In the genomic region with DNA sequence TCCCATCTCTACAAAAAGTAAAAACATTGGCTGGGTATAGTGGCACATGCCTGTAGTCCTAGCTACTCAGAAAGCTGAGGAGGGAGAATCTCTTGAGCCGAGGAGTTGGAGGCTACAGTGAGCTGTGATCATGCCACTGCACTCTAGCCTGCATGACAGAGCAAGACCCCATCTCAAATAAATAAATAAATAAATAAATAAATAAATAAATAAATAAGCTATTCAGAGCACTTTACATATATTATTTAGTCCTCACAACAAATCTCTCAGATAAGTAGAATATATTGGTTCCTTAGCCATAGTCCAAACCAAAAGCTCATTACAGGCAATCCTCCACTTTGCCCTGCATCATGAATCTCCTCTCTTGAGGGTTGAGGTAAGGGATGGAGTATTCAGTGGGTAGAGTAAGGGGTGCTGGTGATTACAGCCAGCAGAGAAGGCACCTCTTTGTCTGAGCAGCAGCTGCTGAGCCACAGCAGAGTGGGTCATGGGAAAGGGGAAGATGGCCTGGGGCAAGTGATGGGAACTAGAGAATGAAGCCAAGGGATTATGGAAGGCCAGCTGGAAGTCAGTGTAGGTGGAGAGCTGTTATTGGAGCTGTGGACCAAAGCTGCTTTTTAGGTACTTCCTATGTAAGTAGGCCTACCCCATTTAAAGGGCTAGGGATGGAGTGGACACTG, we compare ENCODE assay signal across 29 cellular contexts.
A peak's percentile ranks its signal among the peaks of the same experiment; 100 is the strongest.
DNase-seq lines count a peak whose midpoint lies in the region; ATAC-seq, FAIRE-seq and TF ChIP-seq lines count a peak whose summit lies in the region.
"Had no signal": no experiment of that assay in that cellular context is flagged by ENCODE, and none has a peak within 500 bp of the region (broad histone marks: within the 10 kb centered on the region; RNA-seq: fewer than 3 reads in every experiment).

No MANE protein-coding gene starts in this region.

- H3K4me1 Mint-ChIP-seq in H9, result peaks cover 38 to 45% of the 10 kb centered on the region in 2 experiments
- H3K4me1 Mint-ChIP-seq in activated naive CD8-positive, alpha-beta T cell treated with anti-CD3 and anti-CD28 coated beads for 36 hours, result no peaks in the 10 kb centered on the region
- H3K4me1 Mint-ChIP-seq in activated CD4-positive, alpha-beta T cell treated with anti-CD3 and anti-CD28 coated beads for 36 hours, result no peaks in the 10 kb centered on the region
- H3K4me1 Mint-ChIP-seq: CD14-positive monocyte; CD4-positive, CD25-positive, alpha-beta regulatory T cell had no signal

- H3K27me3 Mint-ChIP-seq in H9 (ENCODE audit: low read depth), result no peaks in the 10 kb centered on the region; the same call in 1 of the 2 replicates
- H3K27me3 Mint-ChIP-seq in activated naive CD8-positive, alpha-beta T cell treated with anti-CD3 and anti-CD28 coated beads for 36 hours, result no peaks in the 10 kb centered on the region
- peaks cover 3% of the 10 kb centered on the region for H3K27me3 Mint-ChIP-seq in activated CD4-positive, alpha-beta T cell treated with anti-CD3 and anti-CD28 coated beads for 36 hours
- H3K27me3 Mint-ChIP-seq: CD4-positive, CD25-positive, alpha-beta regulatory T cell; CD8-positive, alpha-beta memory T cell had no signal

- H2BK120ac ChIP-seq in H9 (ENCODE audit: low read depth, low read length, poor library complexity, severe bottlenecking) (no peak overlapping the region), H1 (replicated peaks; ENCODE audit: low read depth, low read length) (peak overlapping the region; percentile 10)

- H3K36me3 Mint-ChIP-seq in H9 (ENCODE audit: insufficient read depth in 1 of 3, low read depth in 3 of 3), result peaks cover 0 to 5% (median 0%) of the 10 kb centered on the region in 3 experiments; a peak in 2 of 7 replicates
- H3K36me3 Mint-ChIP-seq in activated naive CD8-positive, alpha-beta T cell treated with anti-CD3 and anti-CD28 coated beads for 36 hours, result no peaks in the 10 kb centered on the region
- no peaks in the 10 kb centered on the region for H3K36me3 Mint-ChIP-seq in activated CD4-positive, alpha-beta T cell treated with anti-CD3 and anti-CD28 coated beads for 36 hours (ENCODE audit: low read depth)
- H3K36me3 Mint-ChIP-seq: CD14-positive monocyte; CD4-positive, alpha-beta memory T cell; CD4-positive, CD25-positive, alpha-beta regulatory T cell; CD8-positive, alpha-beta memory T cell had no signal

- H3K23ac ChIP-seq in H9 (ENCODE audit: insufficient read length, low read depth, low read length) (peak overlapping the region; percentile 88), H1 (ENCODE audit: insufficient read length) (no peak overlapping the region)

- H2BK12ac ChIP-seq in H9 (ENCODE audit: insufficient read length, low read depth, low read length) (no peak overlapping the region), H1 (ENCODE audit: low read depth, low read length) (no peak overlapping the region)

- POLR2A ChIA-PET in HEK293 (lab: Yijun Ruan, JAX) (no interaction called here), H1 (lab: Charles Lee; ENCODE audit: partially characterized antibody) (interaction anchor here (1.2 kb wide), 1 partner anchor 115 kb away, joined by 3 read pairs; no protein-coding TSS in a partner anchor)
- POLR2A ChIA-PET in activated CD4-positive, alpha-beta T cell treated with anti-CD3 and anti-CD28 coated beads for 36 hours (lab: Charles Lee), result no interaction called here

- H2BK5ac ChIP-seq in H9 (ENCODE audit: insufficient read length, low read length) (no peak overlapping the region), H1 (ENCODE audit: low read depth, low read length) (no peak overlapping the region)

- H3K23me2 ChIP-seq in H9 (ENCODE audit: insufficient read length, low read depth, low read length, poor library complexity, severe bottlenecking) (no peaks in the 10 kb centered on the region), H1 (ENCODE audit: low read depth, low read length) (peaks cover 3% of the 10 kb centered on the region; the same call in 1 of the 2 replicates)

- no peaks in the 10 kb centered on the region for H3K9me3 Mint-ChIP-seq in H9
- H3K9me3 Mint-ChIP-seq in activated naive CD8-positive, alpha-beta T cell treated with anti-CD3 and anti-CD28 coated beads for 36 hours, result no peaks in the 10 kb centered on the region
- no peaks in the 10 kb centered on the region for H3K9me3 Mint-ChIP-seq in activated CD4-positive, alpha-beta T cell treated with anti-CD3 and anti-CD28 coated beads for 36 hours (ENCODE audit: low read depth)
- H3K9me3 Mint-ChIP-seq: CD8-positive, alpha-beta memory T cell had no signal

- H4K20me1 ChIP-seq in H9 (ENCODE audit: control insufficient read depth, insufficient read depth, insufficient read length), result no peaks in the 10 kb centered on the region
- H4K20me1 ChIP-seq in H1 (replicated peaks in 1 of 2; ENCODE audit: control insufficient read depth in 1 of 2, insufficient read depth in 2 of 2, low read length in 2 of 2), result no peaks in the 10 kb centered on the region
- H4K20me1 ChIP-seq: BLaER1 had no signal

- intact Hi-C loops in activated CD4-positive, alpha-beta T cell treated with anti-CD3 and anti-CD28 coated beads for 36 hours (cut with DNase I, micrococcal nuclease), result no loop called here

- H3K79me1 ChIP-seq in H9 (ENCODE audit: insufficient read depth, low read depth, low read length, poor library complexity, severe bottlenecking), result no peaks in the 10 kb centered on the region
- no peaks in the 10 kb centered on the region for H3K79me1 ChIP-seq in H1 (ENCODE audit: low read depth, low read length)

- no CpG with 5 or more reads among the region's 1 CpG for WGBS in H9 (ENCODE audit: extremely low coverage, insufficient read length, low lambda C conversion rate)
- WGBS in H1 (ENCODE audit: extremely low coverage in 1 of 2, insufficient coverage in 1 of 2, insufficient read length in 1 of 2, insufficient replicate concordance in 2 of 2, low coverage in 1 of 2, low lambda C conversion rate in 2 of 2, missing lambda C conversion rate in 1 of 2), 2 experiments, result 82% methylated on average over 1 of the region's 1 CpG; no CpG with 5 or more reads in 1 of the 2 experiments

- H2BK15ac ChIP-seq in H9 (ENCODE audit: low read depth, low read length) (no peak overlapping the region), H1 (ENCODE audit: low read length) (no peak overlapping the region)

- H4K91ac ChIP-seq in H9 (ENCODE audit: insufficient read length, low read depth, low read length), result no peak overlapping the region
- H4K91ac ChIP-seq in H1 (replicated peaks; ENCODE audit: insufficient read length, low read length), result no peak overlapping the region

- H3K4me3 ChIP-seq in HEK293 (ENCODE audit: low read depth, low read length) (no peak overlapping the region), SJCRH30 (no peak overlapping the region), H1 (ENCODE audit: extremely low read depth in 1 of 4, insufficient read depth in 2 of 4, low read depth in 3 of 4, low read length in 4 of 4) (no peak overlapping the region)
- H3K4me3 ChIP-seq: BLaER1, GM12878 had no signal

- no peak overlapping the region for H4K8ac ChIP-seq in H9 (replicated peaks; ENCODE audit: insufficient read length, low read depth, low read length)
- no peak overlapping the region for H4K8ac ChIP-seq in H1 (ENCODE audit: extremely low read depth, insufficient read depth, low read length)

- no peak overlapping the region for H3K4me3 Mint-ChIP-seq in H9
- no peak overlapping the region for H3K4me3 Mint-ChIP-seq in activated naive CD8-positive, alpha-beta T cell treated with anti-CD3 and anti-CD28 coated beads for 36 hours
- no peak overlapping the region for H3K4me3 Mint-ChIP-seq in activated CD4-positive, alpha-beta T cell treated with anti-CD3 and anti-CD28 coated beads for 36 hours
- H3K4me3 Mint-ChIP-seq: CD14-positive monocyte; CD4-positive, alpha-beta memory T cell; CD4-positive, CD25-positive, alpha-beta regulatory T cell; CD8-positive, alpha-beta memory T cell had no signal

- H3K4me1 ChIP-seq in H9 (ENCODE audit: insufficient read depth, low read length) (peaks cover 2% of the 10 kb centered on the region; the same call in 1 of the 2 replicates), HEK293 (ENCODE audit: control insufficient read depth, insufficient read depth, low read length) (no peaks in the 10 kb centered on the region), SJCRH30 (no peaks in the 10 kb centered on the region), H1 (replicated peaks in 1 of 4; ENCODE audit: control insufficient read depth in 3 of 4, insufficient read depth in 4 of 4, low read length in 3 of 4) (peaks cover 0 to 20% (median 9%) of the 10 kb centered on the region in 4 experiments; a peak in 6 of 7 replicates)
- H3K4me1 ChIP-seq: BE2C, BLaER1 had no signal

- H3K14ac ChIP-seq in H9 (ENCODE audit: insufficient read depth, low read length) (no peak overlapping the region), H1 (ENCODE audit: insufficient read length) (no peak overlapping the region)

- no peak overlapping the region for H3K56ac ChIP-seq in H9 (ENCODE audit: insufficient read length, low read depth, low read length)
- no peak overlapping the region for H3K56ac ChIP-seq in H1 (replicated peaks; ENCODE audit: insufficient read length, low read depth, low read length)

- H2AK5ac ChIP-seq in H9 (ENCODE audit: insufficient read length, low read length), result no peak overlapping the region
- no peak overlapping the region for H2AK5ac ChIP-seq in H1 (ENCODE audit: low read depth, low read length)

- H2BK20ac ChIP-seq in H9 (ENCODE audit: low read depth, low read length, poor library complexity, severe bottlenecking), result no peak overlapping the region
- 0 out of 2 replicates have a peak overlapping the region, but pooled peaks have one; percentile 9 for H2BK20ac ChIP-seq in H1 (ENCODE audit: low read length)

- CTCF ChIA-PET in HEK293 (lab: Yijun Ruan, JAX) (interaction anchor here (0.6 kb wide), 1 partner anchor 200 kb away, joined by 4 read pairs; no protein-coding TSS in a partner anchor), H1 (lab: Charles Lee; ENCODE audit: partially characterized antibody) (interaction anchor here (0.9 to 1.2 kb wide), 4 partner anchors 13 to 143 kb away, joined by 3 to 4 read pairs (median 4); no protein-coding TSS in a partner anchor)
- CTCF ChIA-PET in activated CD4-positive, alpha-beta T cell treated with anti-CD3 and anti-CD28 coated beads for 36 hours (lab: Charles Lee), result interaction anchor here (0.6 to 1.6 kb wide), 4 partner anchors 18 to 586 kb away, joined by 3 to 7 read pairs (median 3); no protein-coding TSS in a partner anchor

- TF ChIP-seq CTCF in H9 (conservative IDR thresholded peaks at IDR 0.05), result no peak
- TF ChIP-seq CTCF in HEK293 (tag by site-specific recombination; IDR thresholded peaks at IDR 0.05), result no peak
- no peak for TF ChIP-seq CTCF in H1 (IDR thresholded peaks at IDR 0.05; ENCODE audit: control extremely low read depth in 1 of 3, insufficient read depth in 1 of 3, low read depth in 1 of 3, low read length in 3 of 3)

- H3K9me3 ChIP-seq in H9 (ENCODE audit: control insufficient read depth, low read depth, low read length), result no peaks in the 10 kb centered on the region
- no peaks in the 10 kb centered on the region for H3K9me3 ChIP-seq in HEK293 (ENCODE audit: control insufficient read depth, insufficient read depth, low read depth, low read length)
- no peaks in the 10 kb centered on the region for H3K9me3 ChIP-seq in SJCRH30 (replicated peaks)
- no peaks in the 10 kb centered on the region for H3K9me3 ChIP-seq in H1 (ENCODE audit: insufficient read depth in 2 of 2, low read depth in 1 of 2, low read length in 1 of 2)
- H3K9me3 ChIP-seq: BE2C, BLaER1 had no signal

- H3K36me3 ChIP-seq in HEK293 (ENCODE audit: control insufficient read depth in 2 of 2, insufficient read depth in 1 of 2, low read length in 2 of 2) (no peaks in the 10 kb centered on the region), SJCRH30 (no peaks in the 10 kb centered on the region), H1 (ENCODE audit: control insufficient read depth in 2 of 4, insufficient read depth in 4 of 4, low read length in 3 of 4) (no peaks in the 10 kb centered on the region)
- H3K36me3 ChIP-seq: BE2C, BLaER1 had no signal

- H3K18ac ChIP-seq in H9 (ENCODE audit: insufficient read length, low read depth, low read length) (no peak overlapping the region), H1 (ENCODE audit: extremely low read depth, low read length) (no peak overlapping the region)

- H2AFZ ChIP-seq in H9 (ENCODE audit: low read length) (no peak overlapping the region), H1 (ENCODE audit: low read length) (no peak overlapping the region)

- H3T11ph ChIP-seq in H9 (ENCODE audit: low read length), result no peak overlapping the region

- H3K27ac Mint-ChIP-seq in H9, result no peak overlapping the region
- no peak overlapping the region for H3K27ac Mint-ChIP-seq in activated naive CD8-positive, alpha-beta T cell treated with anti-CD3 and anti-CD28 coated beads for 36 hours
- H3K27ac Mint-ChIP-seq in activated CD4-positive, alpha-beta T cell treated with anti-CD3 and anti-CD28 coated beads for 36 hours, result no peak overlapping the region
- H3K27ac Mint-ChIP-seq: CD14-positive monocyte; CD4-positive, alpha-beta memory T cell; CD4-positive, CD25-positive, alpha-beta regulatory T cell; CD8-positive, alpha-beta memory T cell had no signal

- TF ChIP-seq POLR2A in H1 (IDR thresholded peaks at IDR 0.05; ENCODE audit: control extremely low read depth in 1 of 2, low read depth in 2 of 2, low read length in 2 of 2), result no peak

- no peak overlapping the region for H4K5ac ChIP-seq in H9 (ENCODE audit: insufficient read length, low read depth, low read length)
- H4K5ac ChIP-seq in H1 (ENCODE audit: insufficient read length, low read depth, low read length), result no peak overlapping the region

- H3K4ac ChIP-seq in H9 (ENCODE audit: low read depth, low read length) (no peak overlapping the region), H1 (replicated peaks; ENCODE audit: insufficient read length, low read depth, low read length) (no peak overlapping the region)

- no peak for TF ChIP-seq EP300 in H1 (IDR thresholded peaks at IDR 0.05; ENCODE audit: borderline replicate concordance in 1 of 2, low read depth in 2 of 2, low read length in 2 of 2)

- no peak for TF ChIP-seq RAD21 in H1 (IDR thresholded peaks at IDR 0.05 in 1 of 2, conservative IDR thresholded peaks at IDR 0.05 in 1 of 2; ENCODE audit: low read depth in 2 of 2, low read length in 2 of 2)

- no peak overlapping the region for H3K4me2 ChIP-seq in H9 (ENCODE audit: insufficient read depth, insufficient read length, low read length)
- no peak overlapping the region; a peak in 1 of 4 replicates for H3K4me2 ChIP-seq in H1 (ENCODE audit: insufficient read depth in 1 of 2, low read depth in 2 of 2, low read length in 2 of 2)
- H3K4me2 ChIP-seq: BLaER1 had no signal

- ATAC-seq in HG03196 (IDR thresholded peaks at IDR 0.05; ENCODE audit: unreplicated experiment), result no peak
- no peak for ATAC-seq in activated CD4-positive, alpha-beta T cell treated with anti-CD3 and anti-CD28 coated beads for 36 hours
- ATAC-seq: GM12878 had no signal

- H3K9ac ChIP-seq in H9 (ENCODE audit: extremely low read depth, insufficient read length, low read length) (no peak overlapping the region), H1 (replicated peaks in 1 of 4; ENCODE audit: extremely low read depth in 1 of 4, low read depth in 3 of 4, low read length in 3 of 4) (no peak overlapping the region)
- H3K9ac ChIP-seq: BLaER1 had no signal

- no peak for FAIRE-seq in H1 (lab: Jason Lieb, UNC)
- FAIRE-seq: A204.1, GM12878, GM12892, GM18507 had no signal

- H3K27me3 ChIP-seq in H9 (ENCODE audit: insufficient read depth, low read length) (no peaks in the 10 kb centered on the region), SJCRH30 (no peaks in the 10 kb centered on the region), H1 (replicated peaks in 1 of 4; ENCODE audit: control insufficient read depth in 3 of 4, extremely low read depth in 1 of 4, insufficient read depth in 3 of 4, low read length in 3 of 4) (no peaks in the 10 kb centered on the region)
- H3K27me3 ChIP-seq: BE2C, BLaER1 had no signal

- H3K79me2 ChIP-seq in H9 (ENCODE audit: insufficient read depth, low read length) (no peaks in the 10 kb centered on the region), H1 (ENCODE audit: control insufficient read depth in 1 of 2, insufficient read depth in 2 of 2, low read length in 2 of 2) (no peaks in the 10 kb centered on the region)

- DNase-seq in H9 (no peak), SJCRH30 (peak; percentile 69 to 79), H1 (ENCODE audit: low read depth in 1 of 2, low spot score in 2 of 2) (no peak), germinal center (ENCODE audit: low spot score) (no peak)
- no peak for DNase-seq in activated naive CD8-positive, alpha-beta T cell treated with anti-CD3 and anti-CD28 coated beads for 36 hours
- no peak for DNase-seq in activated CD4-positive, alpha-beta T cell treated with anti-CD3 and anti-CD28 coated beads for 36 hours
- DNase-seq: 8988T; ACHN; BE2C; C1 segment of cervical spinal cord; CD4-positive, alpha-beta memory T cell; CD4-positive, CD25-positive, alpha-beta regulatory T cell; CD8-positive, alpha-beta memory T cell; COR-L47; DMS 273 treated with DMSO at 0.1 percent for 48 hours; DMS153; DMS53; DMS79; DND-41; EL; GDM1 had no signal

- no peak overlapping the region for H3K27ac ChIP-seq in H9 (ENCODE audit: insufficient read length, low read depth, low read length)
- H3K27ac ChIP-seq in HEK293 (ENCODE audit: extremely low read depth, low read depth, low read length), result no peak overlapping the region
- H3K27ac ChIP-seq in SJCRH30, result no peak overlapping the region
- H3K27ac ChIP-seq in H1 (ENCODE audit: low read depth, low read length), result no peak overlapping the region
- H3K27ac ChIP-seq: BLaER1 had no signal

Comparison
In these comparisons a context has a peak if more than half of its experiments do, and no peak if none do; other contexts are left out.
1. DNase-seq: peak in SJCRH30 (2 of 2); none in H9 (single experiment), H1 (0 of 2), germinal center (single experiment), activated naive CD8-positive, alpha-beta T cell treated with anti-CD3 and anti-CD28 coated beads for 36 hours (single experiment) and activated CD4-positive, alpha-beta T cell treated with anti-CD3 and anti-CD28 coated beads for 36 hours (single experiment).